ENCODE assay signal across 1 cellular context in genomic region chr18:25832008-25832604, GRCh38.
TF ChIP-seq lines count a peak whose summit lies in the region.

No MANE protein-coding gene starts in this region.

TF ChIP-seq in HepG2, 621 proteins besides CTCF, POLR2A, EP300 and RAD21 (continued from another document):
- peak; percentile 31 for TF ChIP-seq XRCC5 (optimal IDR thresholded peaks at IDR 0.05; ENCODE audit: low read length)
- peak; percentile 59 for TF ChIP-seq SMC3 (IDR thresholded peaks at IDR 0.05; ENCODE audit: low read length)
TF ChIP-seq in HepG2: peak in this region for 4.
